ENCODE assay signal across 11 cellular contexts in the genomic region with DNA sequence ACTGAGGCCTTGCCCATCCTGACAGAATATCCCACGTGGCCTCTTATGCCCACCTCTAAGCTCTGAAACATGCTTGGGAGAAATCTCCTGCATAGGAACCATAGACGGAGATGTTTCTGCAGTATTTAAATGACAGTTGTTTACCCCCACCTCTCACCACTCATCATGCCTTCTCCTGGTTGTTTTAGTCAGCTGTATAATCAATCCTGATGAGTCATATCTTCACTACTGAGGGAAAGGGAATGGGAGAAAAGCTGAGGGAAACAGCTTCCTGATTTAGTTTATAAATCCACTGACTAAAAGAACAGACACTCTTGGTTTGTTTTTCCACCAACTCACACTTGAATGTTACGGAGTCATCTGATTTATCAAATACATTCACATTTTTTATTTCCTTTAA.
A peak's percentile ranks its signal among the peaks of the same experiment; 100 is the strongest.
DNase-seq lines count a peak whose midpoint lies in the region; ATAC-seq lines count a peak whose summit lies in the region.
"Had no signal": no experiment of that assay in that cellular context is flagged by ENCODE, and none has a peak within 500 bp of the region (broad histone marks: within the 10 kb centered on the region; RNA-seq: fewer than 3 reads in every experiment).

No MANE protein-coding gene starts in this region.

- peak overlapping the region; percentile 35 for H3K9ac ChIP-seq in adipocyte (ENCODE audit: low read length)

- no peaks in the 10 kb centered on the region for H3K36me3 ChIP-seq in adipocyte (ENCODE audit: control insufficient read depth, insufficient read depth, low read length, severe bottlenecking)
- H3K36me3 ChIP-seq: thyroid gland had no signal

- H3K27me3 ChIP-seq in adipocyte (replicated peaks; ENCODE audit: control insufficient read depth, insufficient read depth, low read length) = no peaks in the 10 kb centered on the region
- H3K27me3 ChIP-seq: thyroid gland had no signal

- H3K4me3 ChIP-seq in adipocyte (ENCODE audit: low read length) = no peak overlapping the region
- H3K4me3 ChIP-seq: thyroid gland had no signal

- no peaks in the 10 kb centered on the region for H3K9me3 ChIP-seq in adipocyte (ENCODE audit: control insufficient read depth, low read length)
- H3K9me3 ChIP-seq: thyroid gland had no signal

- peaks cover 10% of the 10 kb centered on the region for H3K4me1 ChIP-seq in adipocyte (ENCODE audit: control insufficient read depth, insufficient read depth, low read length)
- H3K4me1 ChIP-seq: thyroid gland had no signal

- ATAC-seq in HG03175 (IDR thresholded peaks at IDR 0.05; ENCODE audit: unreplicated experiment) (no peak), GM19351 (IDR thresholded peaks at IDR 0.05; ENCODE audit: unreplicated experiment) (no peak)

- in situ Hi-C loops in ACHN (cut with HindIII; ENCODE audit: low pct_ligation_motif_present, low pct_unique_long_range_greater_than_20kb, low sequenced_read_pairs) = no loop called here

- DNase-seq in DMS153 (lab: John Stamatoyannopoulos, UW) = peak; percentile 64
- no peak for DNase-seq in DMS153 treated with DMSO at 0.1 percent for 48 hours (lab: John Stamatoyannopoulos, UW; ENCODE audit: unreplicated experiment)
- peak; percentile 49 for DNase-seq in adipocyte (ENCODE audit: low read depth)
- DNase-seq in foreskin melanocyte = peak; percentile 24
- DNase-seq in smooth muscle cell of the brain vasculature (ENCODE audit: low read depth, low spot score) = peak; percentile 62
- no peak for DNase-seq in ACHN
- DNase-seq: caudate nucleus, NCI-H524, thyroid gland had no signal

Comparison
In these comparisons a context has a peak if more than half of its experiments do, and no peak if none do; other contexts are left out.
1. DNase-seq: peak in DMS153 (single experiment), adipocyte (single experiment), foreskin melanocyte (single experiment) and smooth muscle cell of the brain vasculature (single experiment); none in DMS153 treated with DMSO at 0.1 percent for 48 hours (single experiment) and ACHN (single experiment).